Comparison of ENCODE assay signal across 8 cellular contexts in genomic region chr12:80083892-80084614, GRCh38. TPM values are rescaled to one million over a fixed set of nuclear protein-coding genes. Genes with fewer than 3 reads are reported as not detected.
A peak's percentile ranks its signal among the peaks of the same experiment; 100 is the strongest.
DNase-seq lines count a peak whose midpoint lies in the region; ATAC-seq and TF ChIP-seq lines count a peak whose summit lies in the region.
"Not testable (repeated sequence)": the region's sequence is repeated elsewhere in the genome, so short reads cannot be mapped to it uniquely, and the experiment has no call there.

No MANE protein-coding gene starts in this region.

- CTCF ChIA-PET in CD8-positive, alpha-beta T cell (lab: Charles Lee): not testable (repeated sequence)

- not testable (repeated sequence) for H3K36me3 ChIP-seq in CD8-positive, alpha-beta T cell (ENCODE audit: insufficient read depth, low read length); OCI-LY1 (ENCODE audit: insufficient read depth, low read length)

- H3K27me3 Mint-ChIP-seq in CD8-positive, alpha-beta T cell (ENCODE audit: low read depth): not testable (repeated sequence)

- peak overlapping the region; percentile 29; the same call in 1 of the 2 replicates for H3K4me2 ChIP-seq in OCI-LY1 (ENCODE audit: low read length)

- H3K4me3 ChIP-seq in CD8-positive, alpha-beta T cell (ENCODE audit: low read depth, low read length): peak overlapping the region; percentile 13
- not testable (repeated sequence) for H3K4me3 ChIP-seq in OCI-LY1 (ENCODE audit: low read depth, low read length, poor library complexity, severe bottlenecking)

- peak overlapping the region; percentile 49 for H3K4me3 Mint-ChIP-seq in CD8-positive, alpha-beta T cell

- peak; percentile 98 for ATAC-seq in CD8-positive, alpha-beta T cell
- ATAC-seq in GM19463 (IDR thresholded peaks at IDR 0.05; ENCODE audit: unreplicated experiment) (peak; percentile 83), HG03045 (IDR thresholded peaks at IDR 0.05; ENCODE audit: unreplicated experiment) (peak; percentile 74)

- H3K9ac ChIP-seq in OCI-LY1 (ENCODE audit: low read length): not testable (repeated sequence)

- peaks cover 27% of the 10 kb centered on the region for H3K36me3 Mint-ChIP-seq in CD8-positive, alpha-beta T cell

- not testable (repeated sequence) for H4K20me1 ChIP-seq in OCI-LY1 (ENCODE audit: insufficient read depth, low read length)

- peaks cover 27% of the 10 kb centered on the region for H3K9me3 Mint-ChIP-seq in CD8-positive, alpha-beta T cell

- H3K4me1 Mint-ChIP-seq in CD8-positive, alpha-beta T cell (ENCODE audit: low read depth): peaks cover 20% of the 10 kb centered on the region

- not testable (repeated sequence) for H3K9me2 ChIP-seq in OCI-LY1 (ENCODE audit: low read depth, low read length)

- not testable (repeated sequence) for TF ChIP-seq CTCF in CD8-positive, alpha-beta T cell (IDR thresholded peaks at IDR 0.05); OCI-LY1 (IDR thresholded peaks at IDR 0.05; ENCODE audit: low read length)

- H3K79me2 ChIP-seq in OCI-LY1 (ENCODE audit: insufficient read depth, low read length): not testable (repeated sequence)

- H3F3A ChIP-seq in OCI-LY1 (ENCODE audit: insufficient read depth, low read length): not testable (repeated sequence)

- not testable (repeated sequence) for H3K27ac ChIP-seq in CD8-positive, alpha-beta T cell (ENCODE audit: low read depth, low read length); OCI-LY1 (ENCODE audit: low read depth, low read length, poor library complexity, severe bottlenecking)

- H3K9me3 ChIP-seq in CD8-positive, alpha-beta T cell (ENCODE audit: low read length): peaks cover 11% of the 10 kb centered on the region
- H3K9me3 ChIP-seq in OCI-LY1 (ENCODE audit: low read length): not testable (repeated sequence)

- intact Hi-C loops in CD8-positive, alpha-beta T cell (cut with DNase I, micrococcal nuclease): not testable (repeated sequence)

- peaks cover 19% of the 10 kb centered on the region for H3K4me1 ChIP-seq in CD8-positive, alpha-beta T cell (ENCODE audit: insufficient read depth, low read length)
- not testable (repeated sequence) for H3K4me1 ChIP-seq in OCI-LY1 (ENCODE audit: insufficient read depth, low read length, severe bottlenecking)

- H3K27me3 ChIP-seq in CD8-positive, alpha-beta T cell (ENCODE audit: insufficient read depth, low read length); OCI-LY1 (ENCODE audit: insufficient read depth, low read length): not testable (repeated sequence)

- POLR2A ChIA-PET in CD8-positive, alpha-beta T cell (lab: Charles Lee): interaction anchor here (1.3 kb wide), 1 partner anchor 13 kb away, joined by 3 read pairs; no protein-coding TSS in a partner anchor

- peak; percentile 14 to 77 (median 42) for DNase-seq in CD8-positive, alpha-beta T cell
- DNase-seq in activated CD4-positive, alpha-beta T cell treated with anti-CD3 and anti-CD28 coated beads, Interleukin-2, amount 50 U/mL, for 48 hours: peak; percentile 24 to 38
- DNase-seq in activated naive CD4-positive, alpha-beta T cell treated with Interleukin-2 at 50 U/mL for 16 hours: peak; percentile 18
- DNase-seq in left kidney (ENCODE audit: low read depth, low spot score): peak; percentile 34
- DNase-seq in stimulated activated CD8-positive, alpha-beta memory T cell treated with anti-CD3 and anti-CD28 coated beads, Interleukin-12 subunit alpha, Interleukin-12 subunit beta, amount 100 ng/mL, for 24 hours (ENCODE audit: extremely low read depth): peak; percentile 5

- H3K27ac Mint-ChIP-seq in CD8-positive, alpha-beta T cell: peak overlapping the region; percentile 71

- not testable (repeated sequence) for H2AFZ ChIP-seq in OCI-LY1 (ENCODE audit: low read length)

RNA-seq across cellular contexts. Expression of gene OTOGL, which starts 15.3 kb away (rescaled TPM):
- total RNA-seq in CD8-positive, alpha-beta T cell: not detected
